1 cellular context compared by ENCODE assay signal in genomic region chr1:203425668-203425999, GRCh38.
TF ChIP-seq lines count a peak whose summit lies in the region.

No MANE protein-coding gene starts in this region.

TF ChIP-seq in GM12878, 131 proteins besides CTCF, POLR2A, EP300 and RAD21 (continued from another document):
- TF ChIP-seq MEF2A (IDR thresholded peaks at IDR 0.05; ENCODE audit: insufficient read depth, low read depth, low read length) (no peak), ATF3 (IDR thresholded peaks at IDR 0.05; ENCODE audit: borderline replicate concordance, extremely low read depth, low read depth, low read length) (no peak), ZBTB33 (IDR thresholded peaks at IDR 0.05) (no peak)
